ENCODE assay signal across 7 cellular contexts in genomic region chr1:183635606-183636333, GRCh38. TPM values are rescaled to one million over a fixed set of nuclear protein-coding genes. Genes with fewer than 3 reads are reported as not detected.
DNase-seq lines count a peak whose midpoint lies in the region; ATAC-seq, FAIRE-seq and TF ChIP-seq lines count a peak whose summit lies in the region.

Gene ARPC5 (minus strand): TSS chr1:183635783. CDS start chr1:183635659, 124 bp downstream.

- no peak for TF ChIP-seq CTCF in hepatocyte (IDR thresholded peaks at IDR 0.05; ENCODE audit: poor library complexity)

- peaks cover 14% of the 10 kb centered on the region for H3K4me1 ChIP-seq in hepatocyte (ENCODE audit: insufficient read depth)

- H3K9me3 ChIP-seq in hepatocyte (ENCODE audit: low read depth): no peaks in the 10 kb centered on the region

- H2AFZ ChIP-seq in hepatocyte: peak within 1 kb of the TSS; percentile 47

- peak; percentile 97 for FAIRE-seq in GM18507 (lab: Jason Lieb, UNC)

- peak within 1 kb of the TSS; percentile 74 for H3K4me2 ChIP-seq in hepatocyte

- ATAC-seq in HG02981 (IDR thresholded peaks at IDR 0.05; ENCODE audit: unreplicated experiment): peak; percentile 86

- no peaks in the 10 kb centered on the region for H3K9me2 ChIP-seq in hepatocyte (replicated peaks; ENCODE audit: insufficient read depth)

- peak within 1 kb of the TSS; percentile 93 for H3K27ac ChIP-seq in hepatocyte

- peaks cover 40% of the 10 kb centered on the region for H3K79me2 ChIP-seq in hepatocyte

- no peaks in the 10 kb centered on the region for H3K36me3 ChIP-seq in hepatocyte (replicated peaks; ENCODE audit: insufficient read depth, low read depth)

- H4K20me1 ChIP-seq in hepatocyte (ENCODE audit: insufficient read depth, poor library complexity, severe bottlenecking): peaks cover 26% of the 10 kb centered on the region

- H3K27me3 ChIP-seq in hepatocyte: no peaks in the 10 kb centered on the region

- WGBS in hepatocyte (ENCODE audit: low lambda C conversion rate, missing lambda C conversion rate): 2% methylated on average over 59 of the region's 65 CpGs

- H3K4me3 ChIP-seq in hepatocyte: peak within 1 kb of the TSS; percentile 74

- DNase-seq in GM18507 (ENCODE audit: extremely low spot score, insufficient read length, low read depth) (peak; percentile 87), NCI-H2081 (lab: John Stamatoyannopoulos, UW) (peak; percentile 98 to 99), T1000 (lab: John Stamatoyannopoulos, UW) (peak; percentile 97), astrocyte of the hippocampus (ENCODE audit: low read depth, low spot score) (peak; percentile 100), hepatocyte (ENCODE audit: low spot score) (peak; percentile 99), retina (peak; percentile 97)

RNA-seq across cellular contexts. Expression of gene ARPC5, which starts in this region (rescaled TPM):
- total RNA-seq in hepatocyte: 144 TPM in 2 replicates
- 183 and 192 TPM in 2 replicates for polyA plus RNA-seq in hepatocyte

Comparison
In these comparisons a context has a peak if more than half of its experiments do, and no peak if none do; other contexts are left out.
1. Peak in every context shown above with its lines: DNase-seq, ATAC-seq, H3K4me3 ChIP-seq and H3K27ac ChIP-seq.